ENCODE assay signal across 1 cellular context in genomic region chr11:72112541-72113136, GRCh38.
TF ChIP-seq lines count a peak whose summit lies in the region.

ANAPC15 (minus strand) TSS chr11:72112695; CDS start chr11:72111276, 1,419 bp downstream.

TF ChIP-seq in HepG2, 621 proteins besides CTCF, POLR2A, EP300 and RAD21 (continued from another document and continues in another):
- TF ChIP-seq, protein P1, sequence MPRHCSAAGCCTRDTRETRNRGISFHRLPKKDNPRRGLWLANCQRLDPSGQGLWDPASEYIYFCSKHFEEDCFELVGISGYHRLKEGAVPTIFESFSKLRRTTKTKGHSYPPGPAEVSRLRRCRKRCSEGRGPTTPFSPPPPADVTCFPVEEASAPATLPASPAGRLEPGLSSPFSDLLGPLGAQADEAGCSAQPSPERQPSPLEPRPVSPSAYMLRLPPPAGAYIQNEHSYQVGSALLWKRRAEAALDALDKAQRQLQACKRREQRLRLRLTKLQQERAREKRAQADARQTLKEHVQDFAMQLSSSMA (CRISPR knock-in tag; IDR thresholded peaks at IDR 0.05): no peak
- no peak for TF ChIP-seq HMG20A (CRISPR knock-in tag; IDR thresholded peaks at IDR 0.05; ENCODE audit: borderline replicate concordance)
- no peak for TF ChIP-seq NFE2L2 (IDR thresholded peaks at IDR 0.05; ENCODE audit: low read length)
- TF ChIP-seq ZFP91 (CRISPR knock-in tag; IDR thresholded peaks at IDR 0.05; ENCODE audit: borderline replicate concordance): peak; percentile 55
- no peak for TF ChIP-seq NCOA1 (CRISPR knock-in tag; IDR thresholded peaks at IDR 0.05)
- no peak for TF ChIP-seq MED8 (CRISPR knock-in tag; IDR thresholded peaks at IDR 0.05; ENCODE audit: insufficient replicate concordance)
- TF ChIP-seq KLF13 (CRISPR knock-in tag; IDR thresholded peaks at IDR 0.05): peak; percentile 45; the same call in 1 of the 2 replicates
- TF ChIP-seq GPN1 (CRISPR knock-in tag; IDR thresholded peaks at IDR 0.05; ENCODE audit: borderline replicate concordance): no peak
- TF ChIP-seq ZNF292 (CRISPR knock-in tag; IDR thresholded peaks at IDR 0.05; ENCODE audit: borderline replicate concordance, low read depth): no peak
- peak; percentile 41; the same call in 1 of the 2 replicates for TF ChIP-seq NFYB (CRISPR knock-in tag; IDR thresholded peaks at IDR 0.05)
- TF ChIP-seq U2AF1 (optimal IDR thresholded peaks at IDR 0.05; ENCODE audit: low read depth, low read length): no peak
- TF ChIP-seq HNRNPUL1 (IDR thresholded peaks at IDR 0.05; ENCODE audit: low read depth, low read length): no peak
- no peak for TF ChIP-seq JUNB (CRISPR knock-in tag; IDR thresholded peaks at IDR 0.05; ENCODE audit: borderline replicate concordance)
- TF ChIP-seq NR3C1 (CRISPR knock-in tag; IDR thresholded peaks at IDR 0.05): no peak
- no peak for TF ChIP-seq ZNF569 (CRISPR knock-in tag; IDR thresholded peaks at IDR 0.05; ENCODE audit: borderline replicate concordance)
- TF ChIP-seq, protein P2, sequence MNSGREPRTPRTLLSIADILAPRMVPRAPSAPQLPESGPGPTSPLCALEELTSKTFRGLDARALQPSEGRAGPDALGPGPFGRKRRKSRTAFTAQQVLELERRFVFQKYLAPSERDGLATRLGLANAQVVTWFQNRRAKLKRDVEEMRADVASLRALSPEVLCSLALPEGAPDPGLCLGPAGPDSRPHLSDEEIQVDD (CRISPR knock-in tag; IDR thresholded peaks at IDR 0.05; ENCODE audit: borderline replicate concordance): no peak
- TF ChIP-seq HDAC2 (CRISPR knock-in tag; IDR thresholded peaks at IDR 0.05): no peak
- TF ChIP-seq ZSCAN22 (CRISPR knock-in tag; IDR thresholded peaks at IDR 0.05): no peak
- TF ChIP-seq, protein P3, sequence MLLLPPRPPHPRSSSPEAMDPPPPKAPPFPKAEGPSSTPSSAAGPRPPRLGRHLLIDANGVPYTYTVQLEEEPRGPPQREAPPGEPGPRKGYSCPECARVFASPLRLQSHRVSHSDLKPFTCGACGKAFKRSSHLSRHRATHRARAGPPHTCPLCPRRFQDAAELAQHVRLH (CRISPR knock-in tag; IDR thresholded peaks at IDR 0.05; ENCODE audit: borderline replicate concordance, low read depth): no peak
- TF ChIP-seq UBTF (CRISPR knock-in tag; IDR thresholded peaks at IDR 0.05): no peak; the same call in 1 of the 2 replicates
- TF ChIP-seq NFKB2 (CRISPR knock-in tag; IDR thresholded peaks at IDR 0.05; ENCODE audit: borderline replicate concordance): peak; percentile 75; the same call in 1 of the 2 replicates
- TF ChIP-seq ZNF326 (CRISPR knock-in tag; IDR thresholded peaks at IDR 0.05; ENCODE audit: borderline replicate concordance): no peak
- TF ChIP-seq FIP1L1 (IDR thresholded peaks at IDR 0.05; ENCODE audit: borderline replicate concordance, insufficient read depth, low read depth, low read length): no peak
- TF ChIP-seq HOXD1 (CRISPR knock-in tag; IDR thresholded peaks at IDR 0.05): peak; percentile 14; the same call in 1 of the 2 replicates
- no peak for TF ChIP-seq TCF7L2 (IDR thresholded peaks at IDR 0.05; ENCODE audit: low read depth, low read length)
- TF ChIP-seq ZNF703 (CRISPR knock-in tag; IDR thresholded peaks at IDR 0.05; ENCODE audit: borderline replicate concordance): no peak
- TF ChIP-seq HDAC6 (IDR thresholded peaks at IDR 0.05; ENCODE audit: low read depth, low read length): no peak
- TF ChIP-seq, protein P4, sequence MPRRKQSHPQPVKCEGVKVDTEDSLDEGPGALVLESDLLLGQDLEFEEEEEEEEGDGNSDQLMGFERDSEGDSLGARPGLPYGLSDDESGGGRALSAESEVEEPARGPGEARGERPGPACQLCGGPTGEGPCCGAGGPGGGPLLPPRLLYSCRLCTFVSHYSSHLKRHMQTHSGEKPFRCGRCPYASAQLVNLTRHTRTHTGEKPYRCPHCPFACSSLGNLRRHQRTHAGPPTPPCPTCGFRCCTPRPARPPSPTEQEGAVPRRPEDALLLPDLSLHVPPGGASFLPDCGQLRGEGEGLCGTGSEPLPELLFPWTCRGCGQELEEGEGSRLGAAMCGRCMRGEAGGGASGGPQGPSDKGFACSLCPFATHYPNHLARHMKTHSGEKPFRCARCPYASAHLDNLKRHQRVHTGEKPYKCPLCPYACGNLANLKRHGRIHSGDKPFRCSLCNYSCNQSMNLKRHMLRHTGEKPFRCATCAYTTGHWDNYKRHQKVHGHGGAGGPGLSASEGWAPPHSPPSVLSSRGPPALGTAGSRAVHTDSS (CRISPR knock-in tag; conservative IDR thresholded peaks at IDR 0.05): no peak
- TF ChIP-seq CEBPB (IDR thresholded peaks at IDR 0.05; ENCODE audit: borderline replicate concordance, low read depth, low read length): no peak
- TF ChIP-seq, protein P5, sequence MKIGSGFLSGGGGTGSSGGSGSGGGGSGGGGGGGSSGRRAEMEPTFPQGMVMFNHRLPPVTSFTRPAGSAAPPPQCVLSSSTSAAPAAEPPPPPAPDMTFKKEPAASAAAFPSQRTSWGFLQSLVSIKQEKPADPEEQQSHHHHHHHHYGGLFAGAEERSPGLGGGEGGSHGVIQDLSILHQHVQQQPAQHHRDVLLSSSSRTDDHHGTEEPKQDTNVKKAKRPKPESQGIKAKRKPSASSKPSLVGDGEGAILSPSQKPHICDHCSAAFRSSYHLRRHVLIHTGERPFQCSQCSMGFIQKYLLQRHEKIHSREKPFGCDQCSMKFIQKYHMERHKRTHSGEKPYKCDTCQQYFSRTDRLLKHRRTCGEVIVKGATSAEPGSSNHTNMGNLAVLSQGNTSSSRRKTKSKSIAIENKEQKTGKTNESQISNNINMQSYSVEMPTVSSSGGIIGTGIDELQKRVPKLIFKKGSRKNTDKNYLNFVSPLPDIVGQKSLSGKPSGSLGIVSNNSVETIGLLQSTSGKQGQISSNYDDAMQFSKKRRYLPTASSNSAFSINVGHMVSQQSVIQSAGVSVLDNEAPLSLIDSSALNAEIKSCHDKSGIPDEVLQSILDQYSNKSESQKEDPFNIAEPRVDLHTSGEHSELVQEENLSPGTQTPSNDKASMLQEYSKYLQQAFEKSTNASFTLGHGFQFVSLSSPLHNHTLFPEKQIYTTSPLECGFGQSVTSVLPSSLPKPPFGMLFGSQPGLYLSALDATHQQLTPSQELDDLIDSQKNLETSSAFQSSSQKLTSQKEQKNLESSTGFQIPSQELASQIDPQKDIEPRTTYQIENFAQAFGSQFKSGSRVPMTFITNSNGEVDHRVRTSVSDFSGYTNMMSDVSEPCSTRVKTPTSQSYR (CRISPR knock-in tag; IDR thresholded peaks at IDR 0.05; ENCODE audit: borderline replicate concordance): no peak
- TF ChIP-seq ZNF136 (CRISPR knock-in tag; IDR thresholded peaks at IDR 0.05; ENCODE audit: low read depth): no peak
- no peak for TF ChIP-seq MLLT10 (CRISPR knock-in tag; IDR thresholded peaks at IDR 0.05)
- TF ChIP-seq ZNF317 (CRISPR knock-in tag; IDR thresholded peaks at IDR 0.05): no peak
- TF ChIP-seq NCOR1 (IDR thresholded peaks at IDR 0.05; ENCODE audit: borderline replicate concordance, low read length): no peak
- 0 out of 2 replicates have a peak, but pooled peaks have one; percentile 38 for TF ChIP-seq ZNF567 (CRISPR knock-in tag; IDR thresholded peaks at IDR 0.05; ENCODE audit: borderline replicate concordance)
- TF ChIP-seq TARDBP (CRISPR knock-in tag; IDR thresholded peaks at IDR 0.05): 0 out of 2 replicates have a peak, but pooled peaks have one; percentile 28
- TF ChIP-seq, protein P6, sequence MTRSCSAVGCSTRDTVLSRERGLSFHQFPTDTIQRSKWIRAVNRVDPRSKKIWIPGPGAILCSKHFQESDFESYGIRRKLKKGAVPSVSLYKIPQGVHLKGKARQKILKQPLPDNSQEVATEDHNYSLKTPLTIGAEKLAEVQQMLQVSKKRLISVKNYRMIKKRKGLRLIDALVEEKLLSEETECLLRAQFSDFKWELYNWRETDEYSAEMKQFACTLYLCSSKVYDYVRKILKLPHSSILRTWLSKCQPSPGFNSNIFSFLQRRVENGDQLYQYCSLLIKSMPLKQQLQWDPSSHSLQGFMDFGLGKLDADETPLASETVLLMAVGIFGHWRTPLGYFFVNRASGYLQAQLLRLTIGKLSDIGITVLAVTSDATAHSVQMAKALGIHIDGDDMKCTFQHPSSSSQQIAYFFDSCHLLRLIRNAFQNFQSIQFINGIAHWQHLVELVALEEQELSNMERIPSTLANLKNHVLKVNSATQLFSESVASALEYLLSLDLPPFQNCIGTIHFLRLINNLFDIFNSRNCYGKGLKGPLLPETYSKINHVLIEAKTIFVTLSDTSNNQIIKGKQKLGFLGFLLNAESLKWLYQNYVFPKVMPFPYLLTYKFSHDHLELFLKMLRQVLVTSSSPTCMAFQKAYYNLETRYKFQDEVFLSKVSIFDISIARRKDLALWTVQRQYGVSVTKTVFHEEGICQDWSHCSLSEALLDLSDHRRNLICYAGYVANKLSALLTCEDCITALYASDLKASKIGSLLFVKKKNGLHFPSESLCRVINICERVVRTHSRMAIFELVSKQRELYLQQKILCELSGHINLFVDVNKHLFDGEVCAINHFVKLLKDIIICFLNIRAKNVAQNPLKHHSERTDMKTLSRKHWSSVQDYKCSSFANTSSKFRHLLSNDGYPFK (CRISPR knock-in tag; IDR thresholded peaks at IDR 0.05; ENCODE audit: borderline replicate concordance): peak; percentile 46; the same call in 1 of the 2 replicates
- no peak for TF ChIP-seq ZNF782 (CRISPR knock-in tag; IDR thresholded peaks at IDR 0.05; ENCODE audit: borderline replicate concordance)
- 0 out of 2 replicates have a peak, but pooled peaks have one; percentile 64 for TF ChIP-seq PCBP1 (IDR thresholded peaks at IDR 0.05; ENCODE audit: borderline replicate concordance, low read depth, low read length)
- TF ChIP-seq ZNF768 (CRISPR knock-in tag; IDR thresholded peaks at IDR 0.05): no peak
- TF ChIP-seq ZBTB4 (CRISPR knock-in tag; IDR thresholded peaks at IDR 0.05; ENCODE audit: borderline replicate concordance): no peak
- peak; percentile 58 for TF ChIP-seq ZNF350 (CRISPR knock-in tag; IDR thresholded peaks at IDR 0.05; ENCODE audit: borderline replicate concordance, low read depth)
- 0 out of 2 replicates have a peak, but pooled peaks have one; percentile 63 for TF ChIP-seq ZFP36L1 (CRISPR knock-in tag; IDR thresholded peaks at IDR 0.05)
- TF ChIP-seq, protein P7, sequence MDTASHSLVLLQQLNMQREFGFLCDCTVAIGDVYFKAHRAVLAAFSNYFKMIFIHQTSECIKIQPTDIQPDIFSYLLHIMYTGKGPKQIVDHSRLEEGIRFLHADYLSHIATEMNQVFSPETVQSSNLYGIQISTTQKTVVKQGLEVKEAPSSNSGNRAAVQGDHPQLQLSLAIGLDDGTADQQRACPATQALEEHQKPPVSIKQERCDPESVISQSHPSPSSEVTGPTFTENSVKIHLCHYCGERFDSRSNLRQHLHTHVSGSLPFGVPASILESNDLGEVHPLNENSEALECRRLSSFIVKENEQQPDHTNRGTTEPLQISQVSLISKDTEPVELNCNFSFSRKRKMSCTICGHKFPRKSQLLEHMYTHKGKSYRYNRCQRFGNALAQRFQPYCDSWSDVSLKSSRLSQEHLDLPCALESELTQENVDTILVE (CRISPR knock-in tag; IDR thresholded peaks at IDR 0.05): no peak
- no peak for TF ChIP-seq GTF2F1 (IDR thresholded peaks at IDR 0.05; ENCODE audit: low read length)
- no peak for TF ChIP-seq ZBTB7B (CRISPR knock-in tag; IDR thresholded peaks at IDR 0.05)
- TF ChIP-seq SCMH1 (CRISPR knock-in tag; IDR thresholded peaks at IDR 0.05; ENCODE audit: borderline replicate concordance): no peak
- peak; percentile 47 for TF ChIP-seq YEATS4 (CRISPR knock-in tag; IDR thresholded peaks at IDR 0.05; ENCODE audit: borderline replicate concordance)
- TF ChIP-seq SAFB2 (CRISPR knock-in tag; IDR thresholded peaks at IDR 0.05; ENCODE audit: borderline replicate concordance, low read depth): peak; percentile 44; the same call in 1 of the 2 replicates
- TF ChIP-seq ZNF761 (CRISPR knock-in tag; conservative IDR thresholded peaks at IDR 0.05): 0 out of 2 replicates have a peak, but pooled peaks have one; percentile 25
